In the genomic region with DNA sequence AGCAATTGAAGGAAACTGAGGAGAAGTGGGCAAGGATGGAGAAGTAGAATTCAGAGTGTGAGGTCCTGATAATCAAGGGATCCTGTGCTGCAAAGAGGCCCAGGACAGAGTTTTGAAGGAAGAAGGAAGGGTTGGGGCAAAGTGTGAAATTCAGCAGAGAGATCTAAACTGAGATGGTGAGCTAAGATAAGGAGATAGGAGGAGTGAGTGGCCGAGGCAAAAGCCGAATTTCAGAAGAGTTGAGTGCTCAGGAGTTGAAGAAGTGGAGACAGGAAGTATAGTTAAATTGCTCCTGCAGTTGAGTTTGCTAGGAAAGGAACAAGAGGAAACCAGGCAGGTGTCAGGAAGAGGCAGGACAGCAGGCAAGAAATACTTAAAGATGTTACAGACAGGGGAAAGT, we compare ENCODE assay signal across 1 cellular context.
A peak's percentile ranks its signal among the peaks of the same experiment; 100 is the strongest.
TF ChIP-seq lines count a peak whose summit lies in the region.

No MANE protein-coding gene starts in this region.

TF ChIP-seq in K562, 482 proteins besides CTCF, POLR2A, EP300 and RAD21:
- peak; percentile 22; the same call in 1 of the 2 replicates for TF ChIP-seq ARID1B (IDR thresholded peaks at IDR 0.05)
- no peak for TF ChIP-seq POLR2AphosphoS2 (IDR thresholded peaks at IDR 0.05; ENCODE audit: low read length)
- no peak for TF ChIP-seq TEAD4 (IDR thresholded peaks at IDR 0.05; ENCODE audit: low read length)
- TF ChIP-seq TEAD4 (CRISPR knock-in tag; IDR thresholded peaks at IDR 0.05; ENCODE audit: borderline replicate concordance), result no peak
- TF ChIP-seq ZNF696 (CRISPR knock-in tag; conservative IDR thresholded peaks at IDR 0.05), result no peak
- 0 out of 2 replicates have a peak, but pooled peaks have one; percentile 32 for TF ChIP-seq MTA1 (IDR thresholded peaks at IDR 0.05; ENCODE audit: borderline replicate concordance)
- no peak for TF ChIP-seq COPS2 (conservative IDR thresholded peaks at IDR 0.05)
- TF ChIP-seq DACH1 (IDR thresholded peaks at IDR 0.05; ENCODE audit: partially characterized antibody), result no peak
- TF ChIP-seq FOS (IDR thresholded peaks at IDR 0.05; ENCODE audit: extremely low read depth, insufficient read length), result no peak
- TF ChIP-seq HDAC1 (IDR thresholded peaks at IDR 0.05), result peak in 1 of 2 experiments; percentile 33; a peak in 1 of 4 replicates
- 0 out of 2 replicates have a peak, but pooled peaks have one; percentile 28 for TF ChIP-seq SMARCA4 (IDR thresholded peaks at IDR 0.05)
- TF ChIP-seq MBD2 (IDR thresholded peaks at IDR 0.05; ENCODE audit: borderline replicate concordance, low read depth), result no peak
- 0 out of 2 replicates have a peak, but pooled peaks have one; percentile 14 for TF ChIP-seq L3MBTL2 (IDR thresholded peaks at IDR 0.05)
